19 cellular contexts compared by ENCODE assay signal in genomic region chr10:35765996-35766395, GRCh38.
DNase-seq lines count a peak whose midpoint lies in the region; ATAC-seq, FAIRE-seq and TF ChIP-seq lines count a peak whose summit lies in the region.
"Had no signal": no experiment of that assay in that cellular context is flagged by ENCODE, and none has a peak within 500 bp of the region (broad histone marks: within the 10 kb centered on the region; RNA-seq: fewer than 3 reads in every experiment).

No MANE protein-coding gene starts in this region.

- TF ChIP-seq RAD21 in H1 (IDR thresholded peaks at IDR 0.05 in 1 of 2, conservative IDR thresholded peaks at IDR 0.05 in 1 of 2; ENCODE audit: low read depth in 2 of 2, low read length in 2 of 2), result no peak

- H3K4me1 ChIP-seq in H1 (replicated peaks in 1 of 4; ENCODE audit: control insufficient read depth in 3 of 4, insufficient read depth in 4 of 4, low read length in 3 of 4), result peaks cover 3 to 7% (median 5%) of the 10 kb centered on the region in 4 experiments; a peak in 4 of 7 replicates

- no peak overlapping the region for H2AK5ac ChIP-seq in H1 (ENCODE audit: low read depth, low read length)

- no peaks in the 10 kb centered on the region for H3K9me3 ChIP-seq in H1 (ENCODE audit: insufficient read depth in 2 of 2, low read depth in 1 of 2, low read length in 1 of 2)
- H3K9me3 ChIP-seq: BLaER1 treated with 17β-estradiol and CSF1 and Interleukin-3, amounts not matched to agents 10 nM and 100 nM had no signal

- TF ChIP-seq EP300 in H1 (IDR thresholded peaks at IDR 0.05; ENCODE audit: borderline replicate concordance in 1 of 2, low read depth in 2 of 2, low read length in 2 of 2), result no peak

- H3K23me2 ChIP-seq in H1 (ENCODE audit: low read depth, low read length), result no peaks in the 10 kb centered on the region

- H4K91ac ChIP-seq in H1 (replicated peaks; ENCODE audit: insufficient read length, low read length), result no peak overlapping the region

- no peak for TF ChIP-seq POLR2A in H1 (IDR thresholded peaks at IDR 0.05; ENCODE audit: control extremely low read depth in 1 of 2, low read depth in 2 of 2, low read length in 2 of 2)

- no peak overlapping the region for H3K56ac ChIP-seq in H1 (replicated peaks; ENCODE audit: insufficient read length, low read depth, low read length)

- H3K23ac ChIP-seq in H1 (ENCODE audit: insufficient read length), result no peak overlapping the region

- H3K4me2 ChIP-seq in H1 (ENCODE audit: insufficient read depth in 1 of 2, low read depth in 2 of 2, low read length in 2 of 2), result no peak overlapping the region

- POLR2A ChIA-PET in H1 (lab: Charles Lee; ENCODE audit: partially characterized antibody), result no interaction called here

- no peak overlapping the region for H3K4ac ChIP-seq in H1 (replicated peaks; ENCODE audit: insufficient read length, low read depth, low read length)

- H2BK20ac ChIP-seq in H1 (ENCODE audit: low read length), result no peak overlapping the region

- H3K14ac ChIP-seq in H1 (ENCODE audit: insufficient read length), result no peak overlapping the region

- H3K79me1 ChIP-seq in H1 (ENCODE audit: low read depth, low read length), result no peaks in the 10 kb centered on the region

- H3K27ac ChIP-seq in H1 (ENCODE audit: low read depth, low read length), result no peak overlapping the region
- H3K27ac ChIP-seq: 22Rv1 had no signal

- no peaks in the 10 kb centered on the region for H3K27me3 ChIP-seq in H1 (replicated peaks in 1 of 4; ENCODE audit: control insufficient read depth in 3 of 4, extremely low read depth in 1 of 4, insufficient read depth in 3 of 4, low read length in 3 of 4)
- H3K27me3 ChIP-seq: BLaER1 treated with 17β-estradiol and CSF1 and Interleukin-3, amounts not matched to agents 10 nM and 100 nM had no signal

- FAIRE-seq in H1 (lab: Jason Lieb, UNC), result no peak
- FAIRE-seq: A204.1, G401.6, GM12892 had no signal

- 0 out of 2 replicates have a peak overlapping the region, but pooled peaks have one; percentile 29 for H2BK15ac ChIP-seq in H1 (ENCODE audit: low read length)

- H4K8ac ChIP-seq in H1 (ENCODE audit: extremely low read depth, insufficient read depth, low read length), result no peak overlapping the region

- no peak overlapping the region for H3K4me3 ChIP-seq in H1 (ENCODE audit: extremely low read depth in 1 of 4, insufficient read depth in 2 of 4, low read depth in 3 of 4, low read length in 4 of 4)

- H3K18ac ChIP-seq in H1 (ENCODE audit: extremely low read depth, low read length), result no peak overlapping the region

- H2BK5ac ChIP-seq in H1 (ENCODE audit: low read depth, low read length), result no peak overlapping the region

- H2AFZ ChIP-seq in H1 (ENCODE audit: low read length), result no peak overlapping the region

- no peaks in the 10 kb centered on the region for H3K79me2 ChIP-seq in H1 (ENCODE audit: control insufficient read depth in 1 of 2, insufficient read depth in 2 of 2, low read length in 2 of 2)

- no peaks in the 10 kb centered on the region for H4K20me1 ChIP-seq in H1 (replicated peaks in 1 of 2; ENCODE audit: control insufficient read depth in 1 of 2, insufficient read depth in 2 of 2, low read length in 2 of 2)
- H4K20me1 ChIP-seq: BLaER1 treated with 17β-estradiol and CSF1 and Interleukin-3, amounts not matched to agents 10 nM and 100 nM had no signal

- 85% methylated on average over 4 of the region's 4 CpGs; no CpG with 5 or more reads in 1 of the 2 experiments for WGBS in H1 (ENCODE audit: extremely low coverage in 1 of 2, insufficient coverage in 1 of 2, insufficient read length in 1 of 2, insufficient replicate concordance in 2 of 2, low coverage in 1 of 2, low lambda C conversion rate in 2 of 2, missing lambda C conversion rate in 1 of 2), 2 experiments

- CTCF ChIA-PET in H1 (lab: Charles Lee; ENCODE audit: partially characterized antibody), result no interaction called here

- TF ChIP-seq CTCF in H1 (IDR thresholded peaks at IDR 0.05; ENCODE audit: control extremely low read depth in 1 of 3, insufficient read depth in 1 of 3, low read depth in 1 of 3, low read length in 3 of 3), result no peak

- H4K5ac ChIP-seq in H1 (ENCODE audit: insufficient read length, low read depth, low read length), result no peak overlapping the region

- no peak overlapping the region for H3K9ac ChIP-seq in H1 (replicated peaks in 1 of 4; ENCODE audit: extremely low read depth in 1 of 4, low read depth in 3 of 4, low read length in 3 of 4)

- no peak for ATAC-seq in HG03565 (IDR thresholded peaks at IDR 0.05; ENCODE audit: unreplicated experiment)

- DNase-seq in NCI-H748 (lab: John Stamatoyannopoulos, UW; ENCODE audit: unreplicated experiment) (peak; percentile 6), NCI-H748 treated with DMSO at 0.1 percent for 48 hours (lab: John Stamatoyannopoulos, UW) (no peak), H1 (ENCODE audit: low read depth in 1 of 2, low spot score in 2 of 2) (no peak), left kidney (ENCODE audit: low read depth, low spot score) (peak; percentile 14), NCI-H1048 (lab: John Stamatoyannopoulos, UW) (no peak), OCI-M2 (lab: John Stamatoyannopoulos, UW; ENCODE audit: unreplicated experiment) (no peak)
- DNase-seq: CD4-positive, alpha-beta memory T cell; COR-L47; DMS153; DND-41; GOT3; H7; HCEC 1CT had no signal

- no peaks in the 10 kb centered on the region for H3K36me3 ChIP-seq in H1 (ENCODE audit: control insufficient read depth in 2 of 4, insufficient read depth in 4 of 4, low read length in 3 of 4)
- H3K36me3 ChIP-seq: BLaER1 treated with 17β-estradiol and CSF1 and Interleukin-3, amounts not matched to agents 10 nM and 100 nM had no signal

- no peak overlapping the region for H2BK120ac ChIP-seq in H1 (replicated peaks; ENCODE audit: low read depth, low read length)

- no peak overlapping the region for H2BK12ac ChIP-seq in H1 (ENCODE audit: low read depth, low read length)

TF ChIP-seq in H1, 55 proteins besides CTCF, POLR2A, EP300 and RAD21:
- no peak for TF ChIP-seq GABPA (IDR thresholded peaks at IDR 0.05; ENCODE audit: borderline replicate concordance, insufficient read depth, low read length)
- no peak for TF ChIP-seq CEBPB (IDR thresholded peaks at IDR 0.05; ENCODE audit: low read depth, low read length)
- TF ChIP-seq SRF (IDR thresholded peaks at IDR 0.05; ENCODE audit: low read depth, low read length), result no peak
- no peak for TF ChIP-seq MAFK (IDR thresholded peaks at IDR 0.05; ENCODE audit: low read depth, low read length)
- TF ChIP-seq ZNF274 (IDR thresholded peaks at IDR 0.05; ENCODE audit: borderline replicate concordance, extremely low read depth, low read length), result no peak
- no peak for TF ChIP-seq BRCA1 (IDR thresholded peaks at IDR 0.05; ENCODE audit: low read depth, low read length)
- TF ChIP-seq, protein P1, sequence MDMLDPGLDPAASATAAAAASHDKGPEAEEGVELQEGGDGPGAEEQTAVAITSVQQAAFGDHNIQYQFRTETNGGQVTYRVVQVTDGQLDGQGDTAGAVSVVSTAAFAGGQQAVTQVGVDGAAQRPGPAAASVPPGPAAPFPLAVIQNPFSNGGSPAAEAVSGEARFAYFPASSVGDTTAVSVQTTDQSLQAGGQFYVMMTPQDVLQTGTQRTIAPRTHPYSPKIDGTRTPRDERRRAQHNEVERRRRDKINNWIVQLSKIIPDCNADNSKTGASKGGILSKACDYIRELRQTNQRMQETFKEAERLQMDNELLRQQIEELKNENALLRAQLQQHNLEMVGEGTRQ (IDR thresholded peaks at IDR 0.05; ENCODE audit: low read length), result no peak
- TF ChIP-seq TAF1 (IDR thresholded peaks at IDR 0.05; ENCODE audit: low read depth, low read length), result no peak
- no peak for TF ChIP-seq HDAC2 (IDR thresholded peaks at IDR 0.05; ENCODE audit: borderline replicate concordance in 1 of 2, low read depth in 2 of 2, low read length in 2 of 2)
- no peak for TF ChIP-seq RXRA (IDR thresholded peaks at IDR 0.05; ENCODE audit: insufficient read depth, low read depth, low read length)
- no peak for TF ChIP-seq SIRT6 (IDR thresholded peaks at IDR 0.05; ENCODE audit: low read length)
- TF ChIP-seq, protein P2, sequence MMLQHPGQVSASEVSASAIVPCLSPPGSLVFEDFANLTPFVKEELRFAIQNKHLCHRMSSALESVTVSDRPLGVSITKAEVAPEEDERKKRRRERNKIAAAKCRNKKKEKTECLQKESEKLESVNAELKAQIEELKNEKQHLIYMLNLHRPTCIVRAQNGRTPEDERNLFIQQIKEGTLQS (IDR thresholded peaks at IDR 0.05; ENCODE audit: insufficient read depth, low read depth, low read length), result no peak
- TF ChIP-seq GTF2F1 (IDR thresholded peaks at IDR 0.05; ENCODE audit: borderline replicate concordance, low read depth, low read length), result no peak
- no peak for TF ChIP-seq YY1 (IDR thresholded peaks at IDR 0.05; ENCODE audit: low read depth, low read length)
- TF ChIP-seq TAF7 (optimal IDR thresholded peaks at IDR 0.05; ENCODE audit: borderline replicate concordance, low read depth, low read length), result no peak
- no peak for TF ChIP-seq JUND (IDR thresholded peaks at IDR 0.05; ENCODE audit: low read length)
- TF ChIP-seq KDM4A (IDR thresholded peaks at IDR 0.05; ENCODE audit: low read depth, low read length, severe bottlenecking), result no peak
- TF ChIP-seq TEAD4 (IDR thresholded peaks at IDR 0.05; ENCODE audit: low read depth, low read length), result no peak
- TF ChIP-seq SAP30 (IDR thresholded peaks at IDR 0.05; ENCODE audit: insufficient read depth, insufficient replicate concordance, low read length), result no peak
- TF ChIP-seq FOSL1 (IDR thresholded peaks at IDR 0.05; ENCODE audit: insufficient read depth, low read depth, low read length), result no peak

Comparison
In these comparisons a context has a peak if more than half of its experiments do, and no peak if none do; other contexts are left out.
1. DNase-seq: peak in NCI-H748 (single experiment) and left kidney (single experiment); none in NCI-H748 treated with DMSO at 0.1 percent for 48 hours (single experiment), H1 (0 of 2), NCI-H1048 (single experiment) and OCI-M2 (single experiment).